In the genomic region with DNA sequence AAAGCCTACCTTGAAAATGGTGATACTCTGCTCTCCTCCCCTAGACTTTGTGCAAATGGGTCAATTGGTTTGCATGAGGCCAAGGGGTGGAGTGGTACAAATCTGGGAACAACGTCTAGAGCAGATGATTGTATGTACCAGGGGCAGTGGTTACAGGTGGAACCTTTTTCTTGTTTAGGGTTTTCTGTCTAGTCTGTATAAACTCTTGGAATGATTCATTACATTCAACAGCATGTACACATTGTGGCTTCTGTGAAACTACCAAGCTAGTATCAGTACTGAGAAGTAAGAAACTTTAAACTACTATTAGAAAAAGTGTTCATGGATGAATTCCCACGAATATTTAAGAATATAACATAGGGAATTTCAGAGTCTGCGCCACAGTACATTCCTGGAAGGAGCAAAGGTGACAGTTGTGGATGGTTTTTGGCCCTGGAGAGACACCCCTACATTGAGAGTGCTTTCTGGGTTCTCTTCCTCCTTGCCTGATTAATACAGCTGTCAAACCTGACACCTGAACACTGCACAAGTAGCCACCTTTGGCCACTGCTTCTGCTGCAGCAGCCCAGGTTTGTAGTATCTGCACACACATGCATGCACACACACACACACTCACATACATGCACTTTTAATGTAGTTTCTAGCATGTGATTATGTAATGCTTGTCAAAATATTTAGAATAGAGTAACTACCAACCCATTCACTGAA, we compare ENCODE assay signal across 10 cellular contexts. TPM values are rescaled to one million over a fixed set of nuclear protein-coding genes. Genes with fewer than 3 reads are reported as not detected.
DNase-seq lines count a peak whose midpoint lies in the region; ATAC-seq, FAIRE-seq and TF ChIP-seq lines count a peak whose summit lies in the region.
"Had no signal": no experiment of that assay in that cellular context is flagged by ENCODE, and none has a peak within 500 bp of the region (broad histone marks: within the 10 kb centered on the region; RNA-seq: fewer than 3 reads in every experiment).

No MANE protein-coding gene starts in this region.

- TF ChIP-seq POLR2A in GM12891 (IDR thresholded peaks at IDR 0.05; ENCODE audit: low read depth, low read length): no peak

- DNase-seq in GM12891 (ENCODE audit: insufficient read length, low spot score): no peak
- DNase-seq in WTC11 (ENCODE audit: low spot score): no peak
- no peak for DNase-seq in upper lobe of right lung
- no peak for DNase-seq in amniotic stem cell (lab: John Stamatoyannopoulos, UW)
- DNase-seq in occipital lobe (lab: John Stamatoyannopoulos, UW): no peak
- DNase-seq: EL had no signal

- no peaks in the 10 kb centered on the region for H3K4me1 Mint-ChIP-seq in WTC11

- peaks cover 12% of the 10 kb centered on the region for H3K9me3 Mint-ChIP-seq in WTC11

- ATAC-seq in GM19328 (IDR thresholded peaks at IDR 0.05; ENCODE audit: unreplicated experiment) (peak; percentile 94), HG02642 (IDR thresholded peaks at IDR 0.05; ENCODE audit: poor library complexity, unreplicated experiment) (peak; percentile 98), HG03378 (IDR thresholded peaks at IDR 0.05; ENCODE audit: unreplicated experiment) (peak; percentile 99), WTC11 (no peak), upper lobe of right lung (no peak)

- TF ChIP-seq CTCF in WTC11 (IDR thresholded peaks at IDR 0.05) (no peak), upper lobe of right lung (IDR thresholded peaks at IDR 0.05) (no peak)

- H3K36me3 ChIP-seq in upper lobe of right lung: no peaks in the 10 kb centered on the region
- H3K36me3 ChIP-seq: upper lobe of left lung had no signal

- H3K27ac Mint-ChIP-seq in WTC11: no peak overlapping the region

- POLR2A ChIA-PET in WTC11 (lab: Charles Lee): no interaction called here

- peaks cover 5% of the 10 kb centered on the region for H3K4me1 ChIP-seq in upper lobe of right lung
- H3K4me1 ChIP-seq: upper lobe of left lung had no signal

- no peak overlapping the region for H3K4me3 Mint-ChIP-seq in WTC11

- intact Hi-C loops in upper lobe of right lung (cut with DNase I): no loop called here

- peak; percentile 48 for FAIRE-seq in GM12891 (lab: Jason Lieb, UNC)

- CTCF ChIA-PET in WTC11 (lab: Charles Lee): no interaction called here

- no peaks in the 10 kb centered on the region for H3K9me3 ChIP-seq in upper lobe of right lung
- H3K9me3 ChIP-seq: upper lobe of left lung had no signal

- H3K27me3 ChIP-seq in upper lobe of right lung: no peaks in the 10 kb centered on the region
- H3K27me3 ChIP-seq: upper lobe of left lung had no signal

- no peak overlapping the region for H3K4me3 ChIP-seq in upper lobe of right lung
- H3K4me3 ChIP-seq: upper lobe of left lung had no signal

- H3K27me3 Mint-ChIP-seq in WTC11 (ENCODE audit: low read depth): peaks cover 34% of the 10 kb centered on the region

- H3K27ac ChIP-seq in upper lobe of right lung: no peak overlapping the region
- H3K27ac ChIP-seq: upper lobe of left lung had no signal

- H3K36me3 Mint-ChIP-seq in WTC11: no peaks in the 10 kb centered on the region; the same call in 1 of the 2 replicates

TF ChIP-seq in GM12891, 5 proteins besides CTCF, POLR2A, EP300 and RAD21:
- TF ChIP-seq TAF1 (IDR thresholded peaks at IDR 0.05; ENCODE audit: low read depth, low read length): no peak
- no peak for TF ChIP-seq POLR2AphosphoS5 (IDR thresholded peaks at IDR 0.05; ENCODE audit: low read depth, low read length)
- no peak for TF ChIP-seq PAX5 (IDR thresholded peaks at IDR 0.05; ENCODE audit: insufficient read depth, low read length, severe bottlenecking)
- TF ChIP-seq POU2F2 (IDR thresholded peaks at IDR 0.05; ENCODE audit: low read depth, low read length): no peak
- no peak for TF ChIP-seq SPI1 (IDR thresholded peaks at IDR 0.05; ENCODE audit: low read depth, low read length)

TF ChIP-seq in WTC11, 78 proteins besides CTCF, POLR2A, EP300 and RAD21 (continues in another document):
- TF ChIP-seq, protein P1, sequence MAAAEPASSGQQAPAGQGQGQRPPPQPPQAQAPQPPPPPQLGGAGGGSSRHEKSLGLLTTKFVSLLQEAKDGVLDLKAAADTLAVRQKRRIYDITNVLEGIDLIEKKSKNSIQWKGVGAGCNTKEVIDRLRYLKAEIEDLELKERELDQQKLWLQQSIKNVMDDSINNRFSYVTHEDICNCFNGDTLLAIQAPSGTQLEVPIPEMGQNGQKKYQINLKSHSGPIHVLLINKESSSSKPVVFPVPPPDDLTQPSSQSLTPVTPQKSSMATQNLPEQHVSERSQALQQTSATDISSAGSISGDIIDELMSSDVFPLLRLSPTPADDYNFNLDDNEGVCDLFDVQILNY (CRISPR knock-in tag; IDR thresholded peaks at IDR 0.05): no peak
- TF ChIP-seq ZNF263 (CRISPR knock-in tag; IDR thresholded peaks at IDR 0.05; ENCODE audit: low read depth) (no peak), TP53 (CRISPR knock-in tag; IDR thresholded peaks at IDR 0.05) (no peak), USF2 (CRISPR knock-in tag; IDR thresholded peaks at IDR 0.05) (no peak), MAX (CRISPR knock-in tag; IDR thresholded peaks at IDR 0.05) (no peak), CREM (CRISPR knock-in tag; IDR thresholded peaks at IDR 0.05) (no peak), AR (CRISPR knock-in tag; IDR thresholded peaks at IDR 0.05) (no peak), NR1H2 (CRISPR knock-in tag; IDR thresholded peaks at IDR 0.05) (no peak), IRF2 (CRISPR knock-in tag; IDR thresholded peaks at IDR 0.05; ENCODE audit: borderline replicate concordance, low read depth) (no peak), ATF2 (CRISPR knock-in tag; IDR thresholded peaks at IDR 0.05; ENCODE audit: borderline replicate concordance, low read depth) (no peak)
- TF ChIP-seq, protein P2, sequence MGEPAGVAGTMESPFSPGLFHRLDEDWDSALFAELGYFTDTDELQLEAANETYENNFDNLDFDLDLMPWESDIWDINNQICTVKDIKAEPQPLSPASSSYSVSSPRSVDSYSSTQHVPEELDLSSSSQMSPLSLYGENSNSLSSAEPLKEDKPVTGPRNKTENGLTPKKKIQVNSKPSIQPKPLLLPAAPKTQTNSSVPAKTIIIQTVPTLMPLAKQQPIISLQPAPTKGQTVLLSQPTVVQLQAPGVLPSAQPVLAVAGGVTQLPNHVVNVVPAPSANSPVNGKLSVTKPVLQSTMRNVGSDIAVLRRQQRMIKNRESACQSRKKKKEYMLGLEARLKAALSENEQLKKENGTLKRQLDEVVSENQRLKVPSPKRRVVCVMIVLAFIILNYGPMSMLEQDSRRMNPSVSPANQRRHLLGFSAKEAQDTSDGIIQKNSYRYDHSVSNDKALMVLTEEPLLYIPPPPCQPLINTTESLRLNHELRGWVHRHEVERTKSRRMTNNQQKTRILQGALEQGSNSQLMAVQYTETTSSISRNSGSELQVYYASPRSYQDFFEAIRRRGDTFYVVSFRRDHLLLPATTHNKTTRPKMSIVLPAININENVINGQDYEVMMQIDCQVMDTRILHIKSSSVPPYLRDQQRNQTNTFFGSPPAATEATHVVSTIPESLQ (CRISPR knock-in tag; IDR thresholded peaks at IDR 0.05): no peak

RNA-seq across cellular contexts. Expression of gene CFAP221, which starts 30.0 kb away (rescaled TPM):
- not detected for polyA plus RNA-seq in GM12891 (2012; ENCODE audit: low read depth, missing spikeins)
- 0.14 to 0.94 TPM (median 0.35 TPM) in 3 replicates for total RNA-seq in WTC11 (2021)
- total RNA-seq in upper lobe of right lung: 26.3 TPM
- total RNA-seq in occipital lobe: 5.6 TPM

RNA-seq across cellular contexts. Expression of gene SCTR, which starts 50.0 kb away (rescaled TPM):
- not detected for polyA plus RNA-seq in GM12891 (2012; ENCODE audit: low read depth, missing spikeins)
- total RNA-seq in WTC11 (2021): 0.09 to 0.18 TPM in 2 of 3 replicates, not detected in the other
- 21.0 TPM for total RNA-seq in upper lobe of right lung
- 0.62 TPM for total RNA-seq in occipital lobe

Comparison
In these comparisons a context has a peak if more than half of its experiments do, and no peak if none do; other contexts are left out.
1. ATAC-seq: peak in GM19328 (single experiment), HG02642 (single experiment) and HG03378 (single experiment); none in WTC11 (single experiment) and upper lobe of right lung (single experiment).
2. RNA of gene SCTR, which starts 50.0 kb away (total RNA-seq): 21.0 TPM in upper lobe of right lung (single experiment); 0.62 TPM in occipital lobe (single experiment) and 0.09 to 0.18 TPM in WTC11; every median in the first group is over 10 times any median in the second.